In the genomic region with DNA sequence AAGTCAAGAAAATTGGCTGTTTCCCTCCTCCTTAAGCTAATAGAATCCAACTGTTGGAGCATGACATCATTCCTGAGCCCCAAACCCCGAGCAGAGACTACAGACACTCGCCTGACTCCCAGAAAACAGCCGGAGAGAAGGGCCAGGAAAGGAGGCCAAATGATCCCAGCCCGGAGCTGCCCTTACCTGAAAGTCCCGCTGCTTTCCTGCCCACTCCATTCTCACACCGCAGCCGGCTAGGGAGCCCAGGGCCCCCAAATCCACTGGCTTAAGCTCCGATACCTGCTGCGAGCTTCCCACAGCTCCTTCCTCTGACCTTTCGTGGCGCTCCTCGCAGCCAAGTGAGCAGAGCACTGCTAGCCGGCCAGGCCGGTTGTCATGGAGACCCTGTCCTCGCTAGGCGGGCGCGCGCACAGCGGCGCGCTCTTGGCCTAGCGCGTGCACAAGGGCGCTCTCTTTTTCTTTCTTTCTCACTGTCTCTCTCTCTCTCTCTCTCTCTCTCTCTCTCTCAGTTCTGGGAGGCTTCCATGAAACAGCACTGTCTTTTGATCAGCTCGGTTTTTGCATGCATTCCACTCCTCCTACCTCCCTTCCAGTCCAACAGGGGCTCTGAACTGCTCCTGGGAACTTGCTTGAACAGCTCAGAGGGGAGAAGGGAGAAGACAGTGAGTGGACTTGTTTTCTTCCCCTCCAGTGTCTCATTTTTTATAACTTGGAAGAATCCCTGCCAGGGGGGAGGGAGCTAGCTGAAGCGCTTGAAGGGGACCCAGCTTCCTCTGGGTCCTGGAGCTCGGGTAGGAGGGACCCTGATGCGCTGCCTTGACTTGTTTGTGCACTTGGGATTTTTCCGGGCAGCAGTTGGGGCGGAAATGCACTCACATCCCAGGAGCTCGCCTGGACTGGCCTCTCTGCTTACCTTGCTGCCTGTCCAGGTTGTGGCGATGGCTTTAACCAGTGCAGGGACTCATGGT, we compare ENCODE assay signal across 8 cellular contexts.
DNase-seq lines count a peak whose midpoint lies in the region; TF ChIP-seq lines count a peak whose summit lies in the region.

No MANE protein-coding gene starts in this region.

- peaks cover 7% of the 10 kb centered on the region for H3K4me1 Mint-ChIP-seq in activated T-cell treated with anti-CD3 and anti-CD28 coated beads, Interleukin-2, amount 50 U/mL, for 24 hours (ENCODE audit: low read depth)
- peaks cover 66% of the 10 kb centered on the region for H3K4me1 Mint-ChIP-seq in brain

- H3K4me1 ChIP-seq in hepatocyte (ENCODE audit: insufficient read depth): peaks cover 44% of the 10 kb centered on the region

- H3K9me3 ChIP-seq in hepatocyte (ENCODE audit: low read depth): no peaks in the 10 kb centered on the region

- peak overlapping the region; percentile 31 for H3K4me3 ChIP-seq in hepatocyte

- H3K36me3 ChIP-seq in hepatocyte (replicated peaks; ENCODE audit: insufficient read depth, low read depth): no peaks in the 10 kb centered on the region

- no peaks in the 10 kb centered on the region for H3K9me2 ChIP-seq in hepatocyte (replicated peaks; ENCODE audit: insufficient read depth)

- H3K79me2 ChIP-seq in hepatocyte: peaks cover 57% of the 10 kb centered on the region

- peak overlapping the region; percentile 16 for H3K4me3 Mint-ChIP-seq in activated T-cell treated with anti-CD3 and anti-CD28 coated beads, Interleukin-2, amount 50 U/mL, for 24 hours
- peak overlapping the region; percentile 95 to 98 (median 96) for H3K4me3 Mint-ChIP-seq in brain

- WGBS in hepatocyte (ENCODE audit: low lambda C conversion rate, missing lambda C conversion rate): 16% methylated on average over 33 of the region's 33 CpGs

- H2AFZ ChIP-seq in hepatocyte: peak overlapping the region; percentile 71

- H3K36me3 Mint-ChIP-seq in activated T-cell treated with anti-CD3 and anti-CD28 coated beads, Interleukin-2, amount 50 U/mL, for 24 hours (ENCODE audit: low read depth): no peaks in the 10 kb centered on the region
- no peaks in the 10 kb centered on the region for H3K36me3 Mint-ChIP-seq in brain

- peak overlapping the region; percentile 91 for H3K27ac ChIP-seq in hepatocyte

- peak overlapping the region; percentile 87 for H3K4me2 ChIP-seq in hepatocyte

- H3K9me3 Mint-ChIP-seq in activated T-cell treated with anti-CD3 and anti-CD28 coated beads, Interleukin-2, amount 50 U/mL, for 24 hours: no peaks in the 10 kb centered on the region
- H3K9me3 Mint-ChIP-seq in brain: peaks cover 0 to 4% (median 0%) of the 10 kb centered on the region in 5 experiments

- H3K27me3 Mint-ChIP-seq in activated T-cell treated with anti-CD3 and anti-CD28 coated beads, Interleukin-2, amount 50 U/mL, for 24 hours: peaks cover 31% of the 10 kb centered on the region
- peaks cover 4% of the 10 kb centered on the region for H3K27me3 Mint-ChIP-seq in brain

- no peaks in the 10 kb centered on the region for H3K27me3 ChIP-seq in hepatocyte

- no peaks in the 10 kb centered on the region for H4K20me1 ChIP-seq in hepatocyte (ENCODE audit: insufficient read depth, poor library complexity, severe bottlenecking)

- DNase-seq in activated T-cell treated with anti-CD3 and anti-CD28 coated beads, Interleukin-2, amount 50 U/mL, for 24 hours: no peak
- DNase-seq in activated T-cell treated with anti-CD3 and anti-CD28 coated beads for 4 hours (no peak), NCI-H345 treated with DMSO at 0.1 percent for 48 hours (lab: John Stamatoyannopoulos, UW; ENCODE audit: unreplicated experiment) (peak; percentile 35), hepatocyte (ENCODE audit: low spot score) (peak; percentile 91), pons (ENCODE audit: low spot score) (peak; percentile 87), H4 (ENCODE audit: low spot score) (no peak)
- DNase-seq in NK-92 treated with Interleukin-12 subunit alpha and Interleukin-12 subunit beta, amount 100 ng/mL, for 24 hours (lab: John Stamatoyannopoulos, UW): no peak

- TF ChIP-seq CTCF in brain (conservative IDR thresholded peaks at IDR 0.05) (no peak), hepatocyte (IDR thresholded peaks at IDR 0.05; ENCODE audit: poor library complexity) (no peak)

- H3K27ac Mint-ChIP-seq in activated T-cell treated with anti-CD3 and anti-CD28 coated beads, Interleukin-2, amount 50 U/mL, for 24 hours: no peak overlapping the region
- H3K27ac Mint-ChIP-seq in brain: peak overlapping the region in 4 of 5 experiments; percentile 97 to 100 (median 98)

Comparison
In these comparisons a context has a peak if more than half of its experiments do, and no peak if none do; other contexts are left out.
1. DNase-seq: peak in NCI-H345 treated with DMSO at 0.1 percent for 48 hours (single experiment), hepatocyte (single experiment) and pons (single experiment); none in activated T-cell treated with anti-CD3 and anti-CD28 coated beads, Interleukin-2, amount 50 U/mL, for 24 hours (single experiment), activated T-cell treated with anti-CD3 and anti-CD28 coated beads for 4 hours (single experiment), H4 (single experiment) and NK-92 treated with Interleukin-12 subunit alpha and Interleukin-12 subunit beta, amount 100 ng/mL, for 24 hours (single experiment).